ENCODE assay signal across 23 cellular contexts in genomic region chr16:87138316-87138715, GRCh38.
"Had no signal": no experiment of that assay in that cellular context is flagged by ENCODE, and none has a peak within 500 bp of the region (broad histone marks: within the 10 kb centered on the region; RNA-seq: fewer than 3 reads in every experiment).

No MANE protein-coding gene starts in this region.

- H3K36me3 ChIP-seq: brain microvascular endothelial cell, colonic mucosa had no signal

- DNase-seq: activated CD4-positive, alpha-beta memory T cell treated with anti-CD3 and anti-CD28 coated beads, Interleukin-2, amount 10 ng/mL, durations not matched to agents 7 days and 5 days; activated CD4-positive, alpha-beta T cell treated with anti-CD3 and anti-CD28 coated beads for 1 hour; activated CD4-positive, alpha-beta T cell treated with anti-CD3 and anti-CD28 coated beads for 4 hours; activated CD4-positive, alpha-beta T cell treated with anti-CD3 and anti-CD28 coated beads, Interleukin-2, amount 10 ng/mL, durations not matched to agents 7 days and 5 days; activated CD4-positive, alpha-beta T cell treated with anti-CD3 and anti-CD28 coated beads, Interleukin-2, amount 50 U/mL, for 4 hours; activated CD8-positive, alpha-beta memory T cell treated with anti-CD3 and anti-CD28 coated beads, Interleukin-2, amount 50 U/mL, for 48 hours; activated gamma-delta T cell; activated naive CD4-positive, alpha-beta T cell treated with anti-CD3 and anti-CD28 coated beads, Interleukin-2, amount 50 U/mL, for 16 hours; activated naive CD4-positive, alpha-beta T cell treated with Interleukin-2 at 50 U/mL for 16 hours; activated T-cell treated with anti-CD3 and anti-CD28 coated beads for 4 hours; activated T-cell treated with anti-CD3 and anti-CD28 coated beads, Interleukin-2, amount 50 U/mL, for 24 hours; activated T-cell treated with anti-CD3 and anti-CD28 coated beads, Interleukin-2, amount 50 U/mL, for 72 hours; amniotic stem cell; anterior cingulate cortex; brain microvascular endothelial cell; caudate nucleus; colonic mucosa; effector CD8-positive, alpha-beta T cell; T-helper 2 cell had no signal

- H3K9me3 Mint-ChIP-seq: activated CD4-positive, alpha-beta T cell treated with anti-CD3 and anti-CD28 coated beads, Interleukin-2, amount 10 ng/mL, durations not matched to agents 7 days and 5 days; activated T-cell treated with anti-CD3 and anti-CD28 coated beads, Interleukin-2, amount 50 U/mL, for 24 hours; activated T-cell treated with anti-CD3 and anti-CD28 coated beads, Interleukin-2, amount 50 U/mL, for 72 hours had no signal

- H3K36me3 Mint-ChIP-seq: activated naive CD8-positive, alpha-beta T cell had no signal

- ATAC-seq: activated T-cell treated with anti-CD3 and anti-CD28 coated beads, Interleukin-2, amount 50 U/mL, for 72 hours; esophagus mucosa; WTC11 had no signal

- H3K4me1 Mint-ChIP-seq: activated CD4-positive, alpha-beta memory T cell treated with anti-CD3 and anti-CD28 coated beads, Interleukin-2, amount 10 ng/mL, durations not matched to agents 7 days and 5 days; activated CD4-positive, alpha-beta T cell treated with anti-CD3 and anti-CD28 coated beads, Interleukin-2, amount 10 ng/mL, durations not matched to agents 7 days and 5 days had no signal

- H3K27ac Mint-ChIP-seq: activated CD4-positive, alpha-beta memory T cell treated with anti-CD3 and anti-CD28 coated beads, Interleukin-2, amount 10 ng/mL, durations not matched to agents 7 days and 5 days; activated CD4-positive, alpha-beta T cell treated with anti-CD3 and anti-CD28 coated beads, Interleukin-2, amount 10 ng/mL, durations not matched to agents 7 days and 5 days; activated naive CD8-positive, alpha-beta T cell; activated T-cell treated with anti-CD3 and anti-CD28 coated beads, Interleukin-2, amount 50 U/mL, for 24 hours; activated T-cell treated with anti-CD3 and anti-CD28 coated beads, Interleukin-2, amount 50 U/mL, for 72 hours; WTC11 had no signal

- H3K27me3 ChIP-seq: brain microvascular endothelial cell, colonic mucosa had no signal

- H3K4me3 ChIP-seq: colonic mucosa had no signal

- H3K4me3 Mint-ChIP-seq: activated CD4-positive, alpha-beta memory T cell treated with anti-CD3 and anti-CD28 coated beads, Interleukin-2, amount 10 ng/mL, durations not matched to agents 7 days and 5 days; activated CD4-positive, alpha-beta T cell treated with anti-CD3 and anti-CD28 coated beads, Interleukin-2, amount 10 ng/mL, durations not matched to agents 7 days and 5 days; activated naive CD8-positive, alpha-beta T cell; activated T-cell treated with anti-CD3 and anti-CD28 coated beads, Interleukin-2, amount 50 U/mL, for 24 hours; activated T-cell treated with anti-CD3 and anti-CD28 coated beads, Interleukin-2, amount 50 U/mL, for 72 hours; WTC11 had no signal

- H3K27me3 Mint-ChIP-seq: activated CD4-positive, alpha-beta memory T cell treated with anti-CD3 and anti-CD28 coated beads, Interleukin-2, amount 10 ng/mL, durations not matched to agents 7 days and 5 days; activated CD4-positive, alpha-beta T cell treated with anti-CD3 and anti-CD28 coated beads, Interleukin-2, amount 10 ng/mL, durations not matched to agents 7 days and 5 days; activated naive CD8-positive, alpha-beta T cell; activated T-cell treated with anti-CD3 and anti-CD28 coated beads, Interleukin-2, amount 50 U/mL, for 24 hours had no signal

- H3K27ac ChIP-seq: brain microvascular endothelial cell, colonic mucosa, VCaP had no signal

- H3K9me3 ChIP-seq: colonic mucosa had no signal

- H3K4me1 ChIP-seq: colonic mucosa had no signal
